ENCODE assay signal across 8 cellular contexts in the genomic region with DNA sequence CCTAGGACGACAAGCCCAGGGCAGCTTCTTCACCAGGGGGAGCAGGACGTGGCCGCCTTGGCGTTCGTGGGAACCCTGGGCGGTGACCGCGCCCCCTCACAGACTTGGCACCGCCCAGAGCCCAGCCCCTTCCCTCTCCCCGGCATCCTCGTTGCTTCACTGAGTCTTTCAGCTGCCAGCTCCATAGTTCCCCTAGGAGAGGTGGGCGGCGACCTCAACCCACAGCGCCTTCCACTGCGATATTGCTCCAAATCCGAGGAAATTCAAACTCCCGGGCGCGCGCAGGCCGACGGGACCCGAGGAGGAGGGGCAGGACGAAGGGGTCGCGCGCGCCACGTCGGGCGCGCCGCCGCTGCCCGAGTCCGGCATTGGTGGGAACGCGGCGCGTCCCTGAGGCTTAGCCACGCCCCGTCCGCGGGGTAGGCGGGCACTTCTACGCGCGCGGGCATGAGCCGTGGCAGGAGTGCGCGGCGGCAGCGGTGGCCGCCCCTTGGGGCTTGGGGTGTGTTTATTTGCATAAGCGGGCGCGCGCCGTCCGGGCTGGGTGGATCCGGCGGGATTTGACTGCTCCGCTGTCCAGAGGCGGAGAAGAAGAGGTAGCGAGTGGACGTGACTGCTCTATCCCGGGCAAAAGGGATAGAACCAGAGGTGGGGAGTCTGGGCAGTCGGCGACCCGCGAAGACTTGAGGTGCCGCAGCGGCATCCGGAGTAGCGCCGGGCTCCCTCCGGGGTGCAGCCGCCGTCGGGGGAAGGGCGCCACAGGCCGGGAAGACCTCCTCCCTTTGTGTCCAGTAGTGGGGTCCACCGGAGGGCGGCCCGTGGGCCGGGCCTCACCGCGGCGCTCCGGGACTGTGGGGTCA. TPM values are rescaled to one million over a fixed set of nuclear protein-coding genes. Genes with fewer than 3 reads are reported as not detected.
DNase-seq lines count a peak whose midpoint lies in the region; ATAC-seq and TF ChIP-seq lines count a peak whose summit lies in the region.

A gene with protein sequence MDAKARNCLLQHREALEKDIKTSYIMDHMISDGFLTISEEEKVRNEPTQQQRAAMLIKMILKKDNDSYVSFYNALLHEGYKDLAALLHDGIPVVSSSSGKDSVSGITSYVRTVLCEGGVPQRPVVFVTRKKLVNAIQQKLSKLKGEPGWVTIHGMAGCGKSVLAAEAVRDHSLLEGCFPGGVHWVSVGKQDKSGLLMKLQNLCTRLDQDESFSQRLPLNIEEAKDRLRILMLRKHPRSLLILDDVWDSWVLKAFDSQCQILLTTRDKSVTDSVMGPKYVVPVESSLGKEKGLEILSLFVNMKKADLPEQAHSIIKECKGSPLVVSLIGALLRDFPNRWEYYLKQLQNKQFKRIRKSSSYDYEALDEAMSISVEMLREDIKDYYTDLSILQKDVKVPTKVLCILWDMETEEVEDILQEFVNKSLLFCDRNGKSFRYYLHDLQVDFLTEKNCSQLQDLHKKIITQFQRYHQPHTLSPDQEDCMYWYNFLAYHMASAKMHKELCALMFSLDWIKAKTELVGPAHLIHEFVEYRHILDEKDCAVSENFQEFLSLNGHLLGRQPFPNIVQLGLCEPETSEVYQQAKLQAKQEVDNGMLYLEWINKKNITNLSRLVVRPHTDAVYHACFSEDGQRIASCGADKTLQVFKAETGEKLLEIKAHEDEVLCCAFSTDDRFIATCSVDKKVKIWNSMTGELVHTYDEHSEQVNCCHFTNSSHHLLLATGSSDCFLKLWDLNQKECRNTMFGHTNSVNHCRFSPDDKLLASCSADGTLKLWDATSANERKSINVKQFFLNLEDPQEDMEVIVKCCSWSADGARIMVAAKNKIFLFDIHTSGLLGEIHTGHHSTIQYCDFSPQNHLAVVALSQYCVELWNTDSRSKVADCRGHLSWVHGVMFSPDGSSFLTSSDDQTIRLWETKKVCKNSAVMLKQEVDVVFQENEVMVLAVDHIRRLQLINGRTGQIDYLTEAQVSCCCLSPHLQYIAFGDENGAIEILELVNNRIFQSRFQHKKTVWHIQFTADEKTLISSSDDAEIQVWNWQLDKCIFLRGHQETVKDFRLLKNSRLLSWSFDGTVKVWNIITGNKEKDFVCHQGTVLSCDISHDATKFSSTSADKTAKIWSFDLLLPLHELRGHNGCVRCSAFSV (N-terminal part only) (plus strand): TSS at position 579 of the 860 bp plus-strand sequence. CDS start 3,070 bp downstream, outside the sequence.
A gene with protein sequence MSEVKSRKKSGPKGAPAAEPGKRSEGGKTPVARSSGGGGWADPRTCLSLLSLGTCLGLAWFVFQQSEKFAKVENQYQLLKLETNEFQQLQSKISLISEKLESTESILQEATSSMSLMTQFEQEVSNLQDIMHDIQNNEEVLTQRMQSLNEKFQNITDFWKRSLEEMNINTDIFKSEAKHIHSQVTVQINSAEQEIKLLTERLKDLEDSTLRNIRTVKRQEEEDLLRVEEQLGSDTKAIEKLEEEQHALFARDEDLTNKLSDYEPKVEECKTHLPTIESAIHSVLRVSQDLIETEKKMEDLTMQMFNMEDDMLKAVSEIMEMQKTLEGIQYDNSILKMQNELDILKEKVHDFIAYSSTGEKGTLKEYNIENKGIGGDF (minus strand): TSS at position 77 of the 860 bp plus-strand sequence. CDS start 87 bp downstream, outside the sequence.

- ATAC-seq in HG03457 (IDR thresholded peaks at IDR 0.05; ENCODE audit: unreplicated experiment): peak; percentile 89
- ATAC-seq in activated CD4-positive, alpha-beta T cell treated with anti-CD3 and anti-CD28 coated beads for 36 hours: peak; percentile 92

- H3K27ac Mint-ChIP-seq in activated CD4-positive, alpha-beta T cell treated with anti-CD3 and anti-CD28 coated beads for 36 hours: peak within 1 kb of the TSS; percentile 94

- H3K27me3 ChIP-seq in BJ (ENCODE audit: control insufficient read depth, insufficient read depth, low read length): no peaks in the 10 kb centered on the region

- H3K9me3 Mint-ChIP-seq in activated CD4-positive, alpha-beta T cell treated with anti-CD3 and anti-CD28 coated beads for 36 hours (ENCODE audit: low read depth): no peaks in the 10 kb centered on the region

- POLR2A ChIA-PET in BJ (lab: Charles Lee): interaction anchor here (0.6 to 1.2 kb wide), 5 partner anchors 10 to 101 kb away, joined by 3 to 16 read pairs (median 4); no protein-coding TSS in a partner anchor
- POLR2A ChIA-PET in activated CD4-positive, alpha-beta T cell treated with anti-CD3 and anti-CD28 coated beads for 36 hours (lab: Charles Lee): interaction anchor here (1.0 to 1.7 kb wide), 7 partner anchors 9 to 1556 kb away, joined by 3 to 9 read pairs (median 5); a partner anchor contains a TSS

- peaks cover 16% of the 10 kb centered on the region for H3K36me3 Mint-ChIP-seq in activated CD4-positive, alpha-beta T cell treated with anti-CD3 and anti-CD28 coated beads for 36 hours (ENCODE audit: low read depth)

- TF ChIP-seq CTCF in BJ (IDR thresholded peaks at IDR 0.05; ENCODE audit: insufficient read depth, low read depth, low read length): peak; percentile 31
- no peak for TF ChIP-seq CTCF in choroid plexus epithelial cell (conservative IDR thresholded peaks at IDR 0.05; ENCODE audit: low read depth, low read length)

- H3K36me3 ChIP-seq in BJ (ENCODE audit: control insufficient read depth, insufficient read depth, low read length): no peaks in the 10 kb centered on the region; the same call in 1 of the 2 replicates

- intact Hi-C loops in activated CD4-positive, alpha-beta T cell treated with anti-CD3 and anti-CD28 coated beads for 36 hours (cut with DNase I, micrococcal nuclease): loop anchor here (1.0 to 5.0 kb wide), 10 partner anchors 52 to 1738 kb away; a partner anchor contains a TSS

- peaks cover 16% of the 10 kb centered on the region for H3K4me1 Mint-ChIP-seq in activated CD4-positive, alpha-beta T cell treated with anti-CD3 and anti-CD28 coated beads for 36 hours

- H3K27me3 Mint-ChIP-seq in activated CD4-positive, alpha-beta T cell treated with anti-CD3 and anti-CD28 coated beads for 36 hours: no peaks in the 10 kb centered on the region

- CTCF ChIA-PET in BJ (lab: Yijun Ruan, JAX): interaction anchor here (0.9 to 1.5 kb wide), 3 partner anchors 9 to 78 kb away, joined by 3 to 4 read pairs (median 3); a partner anchor contains a TSS
- CTCF ChIA-PET in activated CD4-positive, alpha-beta T cell treated with anti-CD3 and anti-CD28 coated beads for 36 hours (lab: Charles Lee): interaction anchor here (0.6 to 2.2 kb wide), 12 partner anchors 9 to 153 kb away, joined by 3 to 12 read pairs (median 4); a partner anchor contains a TSS

- DNase-seq in BJ (ENCODE audit: low read depth) (peak; percentile 76), GM19240 (ENCODE audit: insufficient read length, low spot score) (peak; percentile 46), NCI-H524 (lab: John Stamatoyannopoulos, UW) (peak; percentile 81 to 93), choroid plexus epithelial cell (ENCODE audit: low read depth) (peak; percentile 97), kidney glomerular epithelial cell (lab: John Stamatoyannopoulos, UW) (peak; percentile 92)
- peak; percentile 98 for DNase-seq in activated CD4-positive, alpha-beta T cell treated with anti-CD3 and anti-CD28 coated beads for 36 hours
- peak; percentile 91 to 96 for DNase-seq in stimulated activated CD4-positive, alpha-beta T cell treated with anti-CD3 and anti-CD28 coated beads, Interleukin-15, amount 100 ng/mL, for 48 hours (ENCODE audit: low read depth in 2 of 2)

- H3K4me3 ChIP-seq in BJ (ENCODE audit: low read depth, low read length) (peak within 1 kb of the TSS; percentile 99), choroid plexus epithelial cell (ENCODE audit: low read depth, low read length) (peak within 1 kb of the TSS; percentile 95)

- H3K4me3 Mint-ChIP-seq in activated CD4-positive, alpha-beta T cell treated with anti-CD3 and anti-CD28 coated beads for 36 hours: peak within 1 kb of the TSS; percentile 91

RNA-seq across cellular contexts. Expression of the first gene that starts in this region (rescaled TPM):
- 6.0 and 8.8 TPM in 2 replicates for polyA plus RNA-seq in BJ (2011; rRNA removed)
- 6.3 and 9.1 TPM in 2 replicates for polyA minus RNA-seq in BJ (2011; rRNA and poly(A)+ RNA removed)
- 10 to 100 TPM; 16.5 to 17.4 TPM for total RNA-seq in activated CD4-positive, alpha-beta T cell treated with anti-CD3 and anti-CD28 coated beads for 36 hours

RNA-seq across cellular contexts. Expression of the second gene that starts in this region (rescaled TPM):
- polyA plus RNA-seq in BJ (2011; rRNA removed): 30.2 and 53.2 TPM in 2 replicates
- polyA minus RNA-seq in BJ (2011; rRNA and poly(A)+ RNA removed): 3.8 and 4.6 TPM in 2 replicates
- total RNA-seq in activated CD4-positive, alpha-beta T cell treated with anti-CD3 and anti-CD28 coated beads for 36 hours: 10 to 100 TPM; 20.1 to 27.0 TPM

Comparison
In these comparisons a context has a peak if more than half of its experiments do, and no peak if none do; other contexts are left out.
1. Peak in every context shown above with its lines: DNase-seq, ATAC-seq and H3K4me3 ChIP-seq.
2. DNase-seq: peak in every context shown above with its lines; median percentile 98 in activated CD4-positive, alpha-beta T cell treated with anti-CD3 and anti-CD28 coated beads for 36 hours; 97 in choroid plexus epithelial cell; 94 in stimulated activated CD4-positive, alpha-beta T cell treated with anti-CD3 and anti-CD28 coated beads, Interleukin-15, amount 100 ng/mL, for 48 hours; 92 in kidney glomerular epithelial cell; 87 in NCI-H524; 76 in BJ; 46 in GM19240.